ENCODE assay signal across 18 cellular contexts in the genomic region with DNA sequence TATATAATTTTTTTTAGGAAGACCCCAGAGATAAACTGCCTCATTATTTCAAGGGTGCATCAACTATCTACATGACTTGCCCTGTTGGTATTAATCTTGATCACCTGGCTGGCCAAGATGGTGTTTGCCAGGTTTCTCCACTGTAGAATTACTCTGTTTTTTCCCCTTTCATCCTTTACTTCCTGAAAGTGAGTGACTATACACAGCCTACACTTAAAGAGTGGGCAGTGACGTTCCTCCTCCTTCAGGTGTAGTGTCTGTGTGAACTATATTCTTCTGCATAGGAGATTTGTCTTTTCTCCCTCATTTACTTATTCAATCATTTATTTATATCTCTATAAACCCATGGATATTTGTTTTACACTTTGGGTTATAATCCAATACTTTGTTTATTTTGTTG.
"Had no signal": no experiment of that assay in that cellular context is flagged by ENCODE, and none has a peak within 500 bp of the region (broad histone marks: within the 10 kb centered on the region; RNA-seq: fewer than 3 reads in every experiment).

No MANE protein-coding gene starts in this region.

- H3K9me3 Mint-ChIP-seq: naive thymus-derived CD8-positive, alpha-beta T cell; stimulated activated effector memory CD8-positive, alpha-beta T cell treated with anti-CD3 and anti-CD28 coated beads, Interleukin-12 subunit alpha, Interleukin-12 subunit beta, amount 100 ng/mL, for 72 hours; type B pancreatic cell had no signal

- DNase-seq: effector memory CD4-positive, alpha-beta T cell; islet precursor cell; mammary epithelial cell; mucosa of descending colon; naive thymus-derived CD8-positive, alpha-beta T cell; psoas muscle; retina; right lobe of liver; stimulated activated CD4-positive, alpha-beta T cell treated with anti-CD3 and anti-CD28 coated beads, Interleukin-4, amount 100 ng/mL, for 1 hour; stimulated activated CD8-positive, alpha-beta memory T cell treated with anti-CD3 and anti-CD28 coated beads, Interleukin-4, amount 100 ng/mL, for 48 hours; stimulated activated naive CD8-positive, alpha-beta T cell treated with anti-CD3 and anti-CD28 coated beads, Interleukin-15, Interleukin-2, amounts not matched to agents 100 U/mL and 50 U/mL, for 24 hours; thyroid gland had no signal

- ATAC-seq: esophagus mucosa; left lobe of liver; mucosa of descending colon; naive thymus-derived CD8-positive, alpha-beta T cell; psoas muscle; right lobe of liver; stimulated activated effector memory CD8-positive, alpha-beta T cell treated with anti-CD3 and anti-CD28 coated beads, Interleukin-12 subunit alpha, Interleukin-12 subunit beta, amount 100 ng/mL, for 72 hours; stimulated activated naive CD8-positive, alpha-beta T cell treated with anti-CD3 and anti-CD28 coated beads, Interleukin-15, Interleukin-2, amounts not matched to agents 100 U/mL and 50 U/mL, for 24 hours had no signal

- H3K36me3 Mint-ChIP-seq: naive thymus-derived CD8-positive, alpha-beta T cell; stimulated activated effector memory CD8-positive, alpha-beta T cell treated with anti-CD3 and anti-CD28 coated beads, Interleukin-12 subunit alpha, Interleukin-12 subunit beta, amount 100 ng/mL, for 72 hours; type B pancreatic cell had no signal

- H3K4me3 Mint-ChIP-seq: naive thymus-derived CD8-positive, alpha-beta T cell; stimulated activated effector memory CD8-positive, alpha-beta T cell treated with anti-CD3 and anti-CD28 coated beads, Interleukin-12 subunit alpha, Interleukin-12 subunit beta, amount 100 ng/mL, for 72 hours; type B pancreatic cell had no signal

- H3K4me1 Mint-ChIP-seq: naive thymus-derived CD8-positive, alpha-beta T cell; stimulated activated effector memory CD8-positive, alpha-beta T cell treated with anti-CD3 and anti-CD28 coated beads, Interleukin-12 subunit alpha, Interleukin-12 subunit beta, amount 100 ng/mL, for 72 hours had no signal

- H3K27ac Mint-ChIP-seq: naive thymus-derived CD8-positive, alpha-beta T cell; stimulated activated effector memory CD8-positive, alpha-beta T cell treated with anti-CD3 and anti-CD28 coated beads, Interleukin-12 subunit alpha, Interleukin-12 subunit beta, amount 100 ng/mL, for 72 hours; type B pancreatic cell had no signal

- H3K9me3 ChIP-seq: mucosa of descending colon, neutrophil, psoas muscle, right lobe of liver, suprapubic skin, thyroid gland had no signal
